39 cellular contexts compared by ENCODE assay signal in genomic region chr19:14682084-14682483, GRCh38. TPM values are rescaled to one million over a fixed set of nuclear protein-coding genes. Genes with fewer than 3 reads are reported as not detected.
"Had no signal": no experiment of that assay in that cellular context is flagged by ENCODE, and none has a peak within 500 bp of the region (broad histone marks: within the 10 kb centered on the region; RNA-seq: fewer than 3 reads in every experiment).

No MANE protein-coding gene starts in this region.

- H3K4me1 ChIP-seq: adrenal gland, ascending aorta, body of pancreas, breast epithelium had no signal

- H3K4me1 Mint-ChIP-seq: activated naive CD4-positive, alpha-beta T cell treated with anti-CD3 and anti-CD28 coated beads, Interleukin-2, amount 10 ng/mL, durations not matched to agents 7 days and 5 days; activated naive CD4-positive, alpha-beta T cell treated with anti-CD3 and anti-CD28 coated beads, Interleukin-2, amount 50 U/mL, for 24 hours; activated naive CD8-positive, alpha-beta T cell treated with anti-CD3 and anti-CD28 coated beads for 36 hours; activated naive CD8-positive, alpha-beta T cell treated with anti-CD3 and anti-CD28 coated beads, Interleukin-2, amount 10 ng/mL, durations not matched to agents 7 days and 5 days; brain; central memory CD8-positive, alpha-beta T cell had no signal

- ATAC-seq: activated naive CD4-positive, alpha-beta T cell treated with anti-CD3 and anti-CD28 coated beads, Interleukin-2, amount 50 U/mL, for 72 hours; activated naive CD8-positive, alpha-beta T cell treated with anti-CD3 and anti-CD28 coated beads, Interleukin-2, amount 50 U/mL, for 24 hours; activated T-cell treated with anti-CD3 and anti-CD28 coated beads, Interleukin-2, amount 50 U/mL, for 4 hours; activated T-cell treated with anti-CD3 and anti-CD28 coated beads, Interleukin-2, amount 50 U/mL, for 72 hours; activated T-helper 17 cell treated with anti-CD3 and anti-CD28 coated beads, Interleukin-2, amount 50 U/mL, for 72 hours; body of pancreas had no signal

- H3K9me3 Mint-ChIP-seq: activated naive CD4-positive, alpha-beta T cell treated with anti-CD3 and anti-CD28 coated beads for 36 hours; activated naive CD4-positive, alpha-beta T cell treated with anti-CD3 and anti-CD28 coated beads, Interleukin-2, amount 10 ng/mL, durations not matched to agents 7 days and 5 days; activated naive CD4-positive, alpha-beta T cell treated with anti-CD3 and anti-CD28 coated beads, Interleukin-2, amount 50 U/mL, for 24 hours; activated naive CD4-positive, alpha-beta T cell treated with anti-CD3 and anti-CD28 coated beads, Interleukin-2, amount 50 U/mL, for 72 hours; activated naive CD8-positive, alpha-beta T cell treated with anti-CD3 and anti-CD28 coated beads for 36 hours; activated naive CD8-positive, alpha-beta T cell treated with anti-CD3 and anti-CD28 coated beads, Interleukin-2, amount 10 ng/mL, durations not matched to agents 7 days and 5 days; activated naive CD8-positive, alpha-beta T cell treated with anti-CD3 and anti-CD28 coated beads, Interleukin-2, amount 50 U/mL, for 24 hours; activated T-cell treated with anti-CD3 and anti-CD28 coated beads, Interleukin-2, amount 50 U/mL, for 4 hours; activated T-cell treated with anti-CD3 and anti-CD28 coated beads, Interleukin-2, amount 50 U/mL, for 72 hours; activated T-helper 1 cell treated with anti-CD3 and anti-CD28 coated beads, Interleukin-12 subunit alpha, Interleukin-12 subunit beta, Interleukin-2, Interleukin-4 antibody, amounts not matched to agents 30 ng/mL and 10 ng/mL and 1 ng/mL, durations not matched to agents 14 hours and 24 hours and 36 hours; activated T-helper 17 cell treated with anti-CD3 and anti-CD28 coated beads, Interleukin-2, amount 50 U/mL, for 72 hours; activated T-helper 2 cell treated with anti-CD3 and anti-CD28 coated beads, Interferon-gamma antibody, Interleukin-2, Interleukin-4, amounts not matched to agents 10 μg/mL and 5 μg/mL and 100 μg/mL, durations not matched to agents 14 hours and 24 hours and 36 hours; brain; central memory CD8-positive, alpha-beta T cell had no signal

- H3K27me3 ChIP-seq: adrenal gland, ascending aorta, body of pancreas, brain microvascular endothelial cell, breast epithelium, cardiac muscle cell had no signal

- H3K4me3 ChIP-seq: adrenal gland, ascending aorta, body of pancreas, breast epithelium, cardiac muscle cell had no signal

- H3K36me3 Mint-ChIP-seq: activated naive CD4-positive, alpha-beta T cell treated with anti-CD3 and anti-CD28 coated beads, Interleukin-2, amount 10 ng/mL, durations not matched to agents 7 days and 5 days; activated naive CD4-positive, alpha-beta T cell treated with anti-CD3 and anti-CD28 coated beads, Interleukin-2, amount 50 U/mL, for 24 hours; activated naive CD4-positive, alpha-beta T cell treated with anti-CD3 and anti-CD28 coated beads, Interleukin-2, amount 50 U/mL, for 72 hours; activated naive CD8-positive, alpha-beta T cell; activated naive CD8-positive, alpha-beta T cell treated with anti-CD3 and anti-CD28 coated beads for 36 hours; activated naive CD8-positive, alpha-beta T cell treated with anti-CD3 and anti-CD28 coated beads, Interleukin-2, amount 10 ng/mL, durations not matched to agents 7 days and 5 days; brain had no signal

- H3K27ac ChIP-seq: adrenal gland, ascending aorta, body of pancreas, brain microvascular endothelial cell, breast epithelium, cardiac muscle cell had no signal

- H3K36me3 ChIP-seq: adrenal gland, ascending aorta, brain microvascular endothelial cell, breast epithelium, cardiac muscle cell had no signal

- H3K4me3 Mint-ChIP-seq: activated naive CD4-positive, alpha-beta T cell treated with anti-CD3 and anti-CD28 coated beads for 36 hours; activated naive CD4-positive, alpha-beta T cell treated with anti-CD3 and anti-CD28 coated beads, Interleukin-2, amount 10 ng/mL, durations not matched to agents 7 days and 5 days; activated naive CD4-positive, alpha-beta T cell treated with anti-CD3 and anti-CD28 coated beads, Interleukin-2, amount 50 U/mL, for 24 hours; activated naive CD8-positive, alpha-beta T cell; activated naive CD8-positive, alpha-beta T cell treated with anti-CD3 and anti-CD28 coated beads for 36 hours; activated naive CD8-positive, alpha-beta T cell treated with anti-CD3 and anti-CD28 coated beads, Interleukin-2, amount 10 ng/mL, durations not matched to agents 7 days and 5 days; activated naive CD8-positive, alpha-beta T cell treated with anti-CD3 and anti-CD28 coated beads, Interleukin-2, amount 50 U/mL, for 24 hours; activated T-cell treated with anti-CD3 and anti-CD28 coated beads, Interleukin-2, amount 50 U/mL, for 4 hours; activated T-cell treated with anti-CD3 and anti-CD28 coated beads, Interleukin-2, amount 50 U/mL, for 72 hours; activated T-helper 1 cell treated with anti-CD3 and anti-CD28 coated beads, Interleukin-12 subunit alpha, Interleukin-12 subunit beta, Interleukin-2, Interleukin-4 antibody, amounts not matched to agents 30 ng/mL and 10 ng/mL and 1 ng/mL, durations not matched to agents 14 hours and 24 hours and 36 hours; activated T-helper 17 cell treated with anti-CD3 and anti-CD28 coated beads, Interleukin-2, amount 50 U/mL, for 72 hours; brain; central memory CD8-positive, alpha-beta T cell had no signal

- DNase-seq: activated effector memory CD4-positive, alpha-beta T cell treated with Interleukin-2 at 50 U/mL for 16 hours; activated gamma-delta T cell; activated gamma-delta T cell treated with Interleukin-2 at 50 U/mL for 16 hours; activated naive CD4-positive, alpha-beta T cell; activated naive CD4-positive, alpha-beta T cell treated with anti-CD3 and anti-CD28 coated beads for 36 hours; activated naive CD4-positive, alpha-beta T cell treated with anti-CD3 and anti-CD28 coated beads, Interleukin-2, amount 10 ng/mL, durations not matched to agents 7 days and 5 days; activated naive CD4-positive, alpha-beta T cell treated with anti-CD3 and anti-CD28 coated beads, Interleukin-2, amount 50 U/mL, for 16 hours; activated naive CD4-positive, alpha-beta T cell treated with Interleukin-2 at 50 U/mL for 16 hours; activated naive CD8-positive, alpha-beta T cell treated with anti-CD3 and anti-CD28 coated beads for 36 hours; activated naive CD8-positive, alpha-beta T cell treated with anti-CD3 and anti-CD28 coated beads, Interleukin-2, amount 10 ng/mL, durations not matched to agents 7 days and 5 days; activated naive CD8-positive, alpha-beta T cell treated with anti-CD3 and anti-CD28 coated beads, Interleukin-2, amount 50 U/mL, for 24 hours; activated T-cell treated with anti-CD3 and anti-CD28 coated beads, Interleukin-2, amount 50 U/mL, for 4 hours; activated T-cell treated with anti-CD3 and anti-CD28 coated beads, Interleukin-2, amount 50 U/mL, for 48 hours; activated T-cell treated with anti-CD3 and anti-CD28 coated beads, Interleukin-2, amount 50 U/mL, for 72 hours; adrenal gland; amniotic stem cell; amygdala; anterior cingulate cortex; aorta; body of pancreas; brain microvascular endothelial cell; caudate nucleus; central memory CD4-positive, alpha-beta T cell; cerebellar nuclear complex had no signal

- H3K9me3 ChIP-seq: adrenal gland, ascending aorta, body of pancreas, breast epithelium had no signal

- H3K27me3 Mint-ChIP-seq: activated naive CD4-positive, alpha-beta T cell treated with anti-CD3 and anti-CD28 coated beads, Interleukin-2, amount 50 U/mL, for 24 hours; activated naive CD8-positive, alpha-beta T cell; activated T-helper 17 cell treated with anti-CD3 and anti-CD28 coated beads, Interleukin-2, amount 50 U/mL, for 72 hours had no signal

- H3K27ac Mint-ChIP-seq: activated naive CD4-positive, alpha-beta T cell treated with anti-CD3 and anti-CD28 coated beads for 36 hours; activated naive CD4-positive, alpha-beta T cell treated with anti-CD3 and anti-CD28 coated beads, Interleukin-2, amount 10 ng/mL, durations not matched to agents 7 days and 5 days; activated naive CD4-positive, alpha-beta T cell treated with anti-CD3 and anti-CD28 coated beads, Interleukin-2, amount 50 U/mL, for 24 hours; activated naive CD4-positive, alpha-beta T cell treated with anti-CD3 and anti-CD28 coated beads, Interleukin-2, amount 50 U/mL, for 72 hours; activated naive CD8-positive, alpha-beta T cell; activated naive CD8-positive, alpha-beta T cell treated with anti-CD3 and anti-CD28 coated beads for 36 hours; activated naive CD8-positive, alpha-beta T cell treated with anti-CD3 and anti-CD28 coated beads, Interleukin-2, amount 10 ng/mL, durations not matched to agents 7 days and 5 days; activated naive CD8-positive, alpha-beta T cell treated with anti-CD3 and anti-CD28 coated beads, Interleukin-2, amount 50 U/mL, for 24 hours; activated T-cell treated with anti-CD3 and anti-CD28 coated beads, Interleukin-2, amount 50 U/mL, for 72 hours; activated T-helper 1 cell treated with anti-CD3 and anti-CD28 coated beads, Interleukin-12 subunit alpha, Interleukin-12 subunit beta, Interleukin-2, Interleukin-4 antibody, amounts not matched to agents 30 ng/mL and 10 ng/mL and 1 ng/mL, durations not matched to agents 14 hours and 24 hours and 36 hours; activated T-helper 17 cell treated with anti-CD3 and anti-CD28 coated beads, Interleukin-2, amount 50 U/mL, for 72 hours; activated T-helper 2 cell treated with anti-CD3 and anti-CD28 coated beads, Interferon-gamma antibody, Interleukin-2, Interleukin-4, amounts not matched to agents 10 μg/mL and 5 μg/mL and 100 μg/mL, durations not matched to agents 14 hours and 24 hours and 36 hours; brain had no signal

RNA-seq across cellular contexts. Expression of gene ADGRE3, which starts 7.4 kb away (rescaled TPM):
- total RNA-seq: activated naive CD4-positive, alpha-beta T cell treated with anti-CD3 and anti-CD28 coated beads for 36 hours; activated naive CD4-positive, alpha-beta T cell treated with anti-CD3 and anti-CD28 coated beads, Interleukin-2, amount 50 U/mL, for 72 hours; activated naive CD8-positive, alpha-beta T cell treated with anti-CD3 and anti-CD28 coated beads for 36 hours; activated naive CD8-positive, alpha-beta T cell treated with anti-CD3 and anti-CD28 coated beads, Interleukin-2, amount 10 ng/mL, durations not matched to agents 7 days and 5 days; activated T-cell treated with anti-CD3 and anti-CD28 coated beads, Interleukin-2, amount 50 U/mL, for 4 hours; activated T-cell treated with anti-CD3 and anti-CD28 coated beads, Interleukin-2, amount 50 U/mL, for 72 hours; activated T-helper 1 cell treated with anti-CD3 and anti-CD28 coated beads, Interleukin-12 subunit alpha, Interleukin-12 subunit beta, Interleukin-2, Interleukin-4 antibody, amounts not matched to agents 30 ng/mL and 10 ng/mL and 1 ng/mL, durations not matched to agents 14 hours and 24 hours and 36 hours; activated T-helper 17 cell treated with anti-CD3 and anti-CD28 coated beads, Interleukin-2, amount 50 U/mL, for 72 hours; activated T-helper 2 cell treated with anti-CD3 and anti-CD28 coated beads, Interferon-gamma antibody, Interleukin-2, Interleukin-4, amounts not matched to agents 10 μg/mL and 5 μg/mL and 100 μg/mL, durations not matched to agents 14 hours and 24 hours and 36 hours; ascending aorta; astrocyte; body of pancreas; bronchial epithelial cell; cardiac muscle cell; cerebellum; chondrocyte had no signal
- polyA plus RNA-seq: adrenal gland, aorta, cardiac muscle cell had no signal
